1 cellular context compared by ENCODE assay signal in genomic region chr2:239945751-239946569, GRCh38.
TF ChIP-seq lines count a peak whose summit lies in the region.

No MANE protein-coding gene starts in this region.

TF ChIP-seq in HepG2, 621 proteins besides CTCF, POLR2A, EP300 and RAD21:
- no peak for TF ChIP-seq ETV5 (CRISPR knock-in tag; IDR thresholded peaks at IDR 0.05; ENCODE audit: borderline replicate concordance)
- no peak for TF ChIP-seq ARHGAP35 (CRISPR knock-in tag; IDR thresholded peaks at IDR 0.05; ENCODE audit: borderline replicate concordance)
- no peak for TF ChIP-seq CREB3 (CRISPR knock-in tag; IDR thresholded peaks at IDR 0.05)
- no peak for TF ChIP-seq ISX (CRISPR knock-in tag; conservative IDR thresholded peaks at IDR 0.05)
- no peak for TF ChIP-seq ZNF552 (CRISPR knock-in tag; IDR thresholded peaks at IDR 0.05; ENCODE audit: borderline replicate concordance)
- no peak for TF ChIP-seq ZBTB34 (CRISPR knock-in tag; IDR thresholded peaks at IDR 0.05)
- TF ChIP-seq SRF (IDR thresholded peaks at IDR 0.05; ENCODE audit: low read depth, low read length): no peak
- TF ChIP-seq DNMT3B (CRISPR knock-in tag; conservative IDR thresholded peaks at IDR 0.05): no peak
- no peak for TF ChIP-seq ZNF264 (CRISPR knock-in tag; IDR thresholded peaks at IDR 0.05)
- TF ChIP-seq TRIM24 (CRISPR knock-in tag; IDR thresholded peaks at IDR 0.05): no peak
- no peak for TF ChIP-seq ZNF678 (CRISPR knock-in tag; IDR thresholded peaks at IDR 0.05)
- TF ChIP-seq ZNF674 (CRISPR knock-in tag; IDR thresholded peaks at IDR 0.05; ENCODE audit: low read depth): no peak
- no peak for TF ChIP-seq ZNF280B (CRISPR knock-in tag; IDR thresholded peaks at IDR 0.05; ENCODE audit: borderline replicate concordance)
- no peak for TF ChIP-seq GRHL1 (CRISPR knock-in tag; conservative IDR thresholded peaks at IDR 0.05)
- no peak for TF ChIP-seq RORA (CRISPR knock-in tag; IDR thresholded peaks at IDR 0.05)
- no peak for TF ChIP-seq ZNF318 (CRISPR knock-in tag; IDR thresholded peaks at IDR 0.05)
- no peak for TF ChIP-seq DRAP1 (CRISPR knock-in tag; IDR thresholded peaks at IDR 0.05)
- TF ChIP-seq MEIS2 (CRISPR knock-in tag; IDR thresholded peaks at IDR 0.05): no peak
- TF ChIP-seq MAX (IDR thresholded peaks at IDR 0.05): no peak
TF ChIP-seq in HepG2: peak in this region for 0.
